25 cellular contexts compared by ENCODE assay signal in the genomic region with DNA sequence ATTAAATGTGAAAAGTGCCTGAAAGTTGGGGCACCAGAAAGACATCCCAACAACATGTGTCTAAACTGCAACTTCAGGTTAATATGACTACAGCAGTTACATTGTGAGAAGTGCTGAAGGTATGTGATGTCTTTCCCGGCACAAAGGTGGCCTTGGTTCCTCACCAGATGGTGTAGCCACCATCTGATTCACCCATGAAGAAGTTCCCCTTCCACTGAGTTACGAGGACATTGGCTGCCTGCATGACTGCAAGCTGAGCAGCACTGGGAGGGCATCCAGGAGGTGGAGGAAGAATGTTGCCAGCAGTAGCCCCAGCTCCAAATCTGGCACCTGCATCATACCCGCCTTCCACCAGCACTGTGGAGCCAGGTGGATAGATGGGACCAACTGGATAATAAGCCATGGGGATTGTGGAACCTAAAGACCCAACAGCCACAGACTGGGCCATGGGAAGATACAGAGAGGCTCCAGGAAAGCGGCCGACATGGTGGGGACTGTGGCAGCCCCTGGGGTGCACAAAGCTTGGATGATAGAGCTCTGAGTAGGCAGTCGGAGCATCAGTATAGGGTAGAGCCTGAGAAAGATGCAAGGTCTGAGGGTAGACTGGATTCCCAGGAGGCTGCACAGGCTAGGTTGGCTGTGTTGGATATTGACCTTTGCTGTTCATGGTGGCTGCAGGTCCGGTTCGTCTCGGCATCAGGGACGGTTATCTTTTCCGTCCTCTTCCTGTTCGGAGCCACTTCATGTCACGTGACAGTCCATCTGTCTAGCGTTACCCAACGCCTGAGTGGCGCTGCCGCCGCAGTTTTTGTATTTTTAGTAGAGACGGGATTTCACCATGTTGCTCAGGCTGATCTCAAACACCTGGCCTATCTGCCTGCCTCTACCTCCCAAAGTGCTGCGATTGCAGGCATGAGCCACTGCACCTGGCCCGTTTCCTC.
"Had no signal": no experiment of that assay in that cellular context is flagged by ENCODE, and none has a peak within 500 bp of the region (broad histone marks: within the 10 kb centered on the region; RNA-seq: fewer than 3 reads in every experiment).

No MANE protein-coding gene starts in this region.

- H3K27ac ChIP-seq: brain microvascular endothelial cell, gastroesophageal sphincter, left lung, right lobe of liver, testis, transverse colon, uterus, WERI-Rb-1 had no signal

- H3K36me3 ChIP-seq: uterus had no signal

- H3K27ac Mint-ChIP-seq: activated CD4-positive, alpha-beta memory T cell treated with anti-CD3 and anti-CD28 coated beads for 36 hours; activated CD4-positive, alpha-beta T cell treated with anti-CD3 and anti-CD28 coated beads, Interleukin-2, amount 10 ng/mL, durations not matched to agents 24 days and 14 days; activated naive CD4-positive, alpha-beta T cell treated with anti-CD3 and anti-CD28 coated beads, Interleukin-2, amount 10 ng/mL, durations not matched to agents 7 days and 5 days; activated naive CD8-positive, alpha-beta T cell treated with anti-CD3 and anti-CD28 coated beads, Interleukin-2, amount 10 ng/mL, durations not matched to agents 7 days and 5 days; activated T-cell treated with anti-CD3 and anti-CD28 coated beads, Interleukin-2, amount 50 U/mL, for 24 hours; natural killer cell treated with Interleukin-12 subunit alpha and Interleukin-12 subunit beta and Interleukin-15 and Interleukin-18, amount 100 ng/mL, for 72 hours; T-helper 1 cell treated with Interleukin-12 subunit alpha and Interleukin-12 subunit beta and Interleukin-4 antibody, amounts not matched to agents 30 μg/mL and 1 μg/mL, for 36 hours had no signal

- H3K4me3 Mint-ChIP-seq: activated CD4-positive, alpha-beta memory T cell treated with anti-CD3 and anti-CD28 coated beads for 36 hours; activated CD4-positive, alpha-beta T cell treated with anti-CD3 and anti-CD28 coated beads, Interleukin-2, amount 10 ng/mL, durations not matched to agents 24 days and 14 days; activated naive CD4-positive, alpha-beta T cell treated with anti-CD3 and anti-CD28 coated beads, Interleukin-2, amount 10 ng/mL, durations not matched to agents 7 days and 5 days; activated naive CD8-positive, alpha-beta T cell treated with anti-CD3 and anti-CD28 coated beads, Interleukin-2, amount 10 ng/mL, durations not matched to agents 7 days and 5 days; activated T-cell treated with anti-CD3 and anti-CD28 coated beads, Interleukin-2, amount 50 U/mL, for 24 hours; natural killer cell treated with Interleukin-12 subunit alpha and Interleukin-12 subunit beta and Interleukin-15 and Interleukin-18, amount 100 ng/mL, for 72 hours; T-helper 1 cell treated with Interleukin-12 subunit alpha and Interleukin-12 subunit beta and Interleukin-4 antibody, amounts not matched to agents 30 μg/mL and 1 μg/mL, for 36 hours had no signal

- H3K27me3 ChIP-seq: brain microvascular endothelial cell, gastroesophageal sphincter, left lung, right lobe of liver, testis, transverse colon, uterus had no signal

- H3K9me3 ChIP-seq: gastroesophageal sphincter, left lung, mucosa of descending colon, right lobe of liver, testis, transverse colon, uterus had no signal

- H3K4me1 ChIP-seq: gastroesophageal sphincter, left lung, right lobe of liver, testis, transverse colon, uterus had no signal

- H3K4me3 ChIP-seq: gastroesophageal sphincter, left lung, mucosa of descending colon, right lobe of liver, testis, transverse colon, uterus had no signal

- H3K4me1 Mint-ChIP-seq: activated CD4-positive, alpha-beta T cell treated with anti-CD3 and anti-CD28 coated beads, Interleukin-2, amount 10 ng/mL, durations not matched to agents 24 days and 14 days; activated naive CD4-positive, alpha-beta T cell treated with anti-CD3 and anti-CD28 coated beads, Interleukin-2, amount 10 ng/mL, durations not matched to agents 7 days and 5 days; activated naive CD8-positive, alpha-beta T cell treated with anti-CD3 and anti-CD28 coated beads, Interleukin-2, amount 10 ng/mL, durations not matched to agents 7 days and 5 days had no signal

- DNase-seq: activated CD4-positive, alpha-beta memory T cell treated with anti-CD3 and anti-CD28 coated beads for 36 hours; activated CD4-positive, alpha-beta T cell treated with anti-CD3 and anti-CD28 coated beads, Interleukin-2, amount 10 ng/mL, durations not matched to agents 24 days and 14 days; activated CD4-positive, CD25-positive, alpha-beta regulatory T cell treated with anti-CD3 and anti-CD28 coated beads, Interleukin-2, amount 50 U/mL, for 72 hours; activated CD8-positive, alpha-beta memory T cell treated with anti-CD3 and anti-CD28 coated beads, Interleukin-2, amount 50 U/mL, for 48 hours; activated gamma-delta T cell; activated naive CD4-positive, alpha-beta T cell treated with anti-CD3 and anti-CD28 coated beads, Interleukin-2, amount 10 ng/mL, durations not matched to agents 7 days and 5 days; activated naive CD8-positive, alpha-beta T cell treated with anti-CD3 and anti-CD28 coated beads, Interleukin-2, amount 10 ng/mL, durations not matched to agents 7 days and 5 days; activated T-cell treated with anti-CD3 and anti-CD28 coated beads, Interleukin-2, amount 50 U/mL, for 24 hours; brain microvascular endothelial cell; caudate nucleus; hippocampal formation; kidney; left lung; mucosa of descending colon; right lobe of liver; stimulated activated CD4-positive, alpha-beta T cell treated with anti-CD3 and anti-CD28 coated beads, Interleukin-2, amount 100 ng/mL, for 48 hours; stimulated activated naive CD4-positive, alpha-beta T cell treated with Interleukin-2 at 50 U/mL for 16 hours; T-helper 9 cell; testis; transverse colon; uterus; WERI-Rb-1 had no signal

- H3K9me3 Mint-ChIP-seq: activated CD4-positive, alpha-beta memory T cell treated with anti-CD3 and anti-CD28 coated beads for 36 hours; activated CD4-positive, alpha-beta T cell treated with anti-CD3 and anti-CD28 coated beads, Interleukin-2, amount 10 ng/mL, durations not matched to agents 24 days and 14 days; activated naive CD4-positive, alpha-beta T cell treated with anti-CD3 and anti-CD28 coated beads, Interleukin-2, amount 10 ng/mL, durations not matched to agents 7 days and 5 days; activated naive CD8-positive, alpha-beta T cell treated with anti-CD3 and anti-CD28 coated beads, Interleukin-2, amount 10 ng/mL, durations not matched to agents 7 days and 5 days; activated T-cell treated with anti-CD3 and anti-CD28 coated beads, Interleukin-2, amount 50 U/mL, for 24 hours; natural killer cell treated with Interleukin-12 subunit alpha and Interleukin-12 subunit beta and Interleukin-15 and Interleukin-18, amount 100 ng/mL, for 72 hours; T-helper 1 cell treated with Interleukin-12 subunit alpha and Interleukin-12 subunit beta and Interleukin-4 antibody, amounts not matched to agents 30 μg/mL and 1 μg/mL, for 36 hours had no signal

- ATAC-seq: gastroesophageal sphincter; left lung; mucosa of descending colon; natural killer cell treated with Interleukin-12 subunit alpha and Interleukin-12 subunit beta and Interleukin-15 and Interleukin-18, amount 100 ng/mL, for 72 hours had no signal
